20 cellular contexts compared by ENCODE assay signal in genomic region chr14:71071042-71071441, GRCh38.
"Had no signal": no experiment of that assay in that cellular context is flagged by ENCODE, and none has a peak within 500 bp of the region (broad histone marks: within the 10 kb centered on the region; RNA-seq: fewer than 3 reads in every experiment).

No MANE protein-coding gene starts in this region.

- H3K27ac Mint-ChIP-seq: activated B cell treated with CpG ODN at 0.5 μM for 24 hours; stimulated activated memory B cell treated with anti-CD40 and anti-IgM and Interleukin-4, amounts not matched to agents 10 μg/mL and 1 μg/mL and 100 μg/mL, for 72 hours had no signal

- H3K27ac ChIP-seq: ascending aorta, esophagus squamous epithelium, parathyroid adenoma, sigmoid colon, testis, upper lobe of right lung had no signal

- H3K9me3 ChIP-seq: ascending aorta, esophagus squamous epithelium, mucosa of descending colon, sigmoid colon, testis, upper lobe of right lung had no signal

- H3K4me1 ChIP-seq: ascending aorta, esophagus squamous epithelium, parathyroid adenoma, sigmoid colon, testis had no signal

- H3K27me3 Mint-ChIP-seq: activated B cell treated with CpG ODN at 0.5 μM for 24 hours; naive B cell; stimulated activated memory B cell treated with anti-CD40 and anti-IgM and Interleukin-4, amounts not matched to agents 10 μg/mL and 1 μg/mL and 100 μg/mL, for 72 hours had no signal

- H3K4me3 ChIP-seq: ascending aorta, esophagus squamous epithelium, mucosa of descending colon, sigmoid colon, testis, upper lobe of right lung had no signal

- H3K9ac ChIP-seq: parathyroid adenoma had no signal

- DNase-seq: activated B cell treated with CpG ODN at 0.5 μM for 24 hours; activated CD4-positive, alpha-beta T cell treated with anti-CD3 and anti-CD28 coated beads for 4 hours; activated naive CD4-positive, alpha-beta T cell treated with Interleukin-2 at 50 U/mL for 16 hours; activated T-cell treated with anti-CD3 and anti-CD28 coated beads for 4 hours; cerebellar nuclear complex; effector CD8-positive, alpha-beta T cell; esophagus squamous epithelium; mesenchymal stem cell; mucosa of descending colon; naive B cell; sigmoid colon; stimulated activated CD4-positive, alpha-beta T cell treated with anti-CD3 and anti-CD28 coated beads, Interleukin-4, amount 100 ng/mL, for 24 hours; T-helper 1 cell; T-helper 9 cell; testis; upper lobe of right lung had no signal

- H3K4me3 Mint-ChIP-seq: activated B cell treated with CpG ODN at 0.5 μM for 24 hours; naive B cell; stimulated activated memory B cell treated with anti-CD40 and anti-IgM and Interleukin-4, amounts not matched to agents 10 μg/mL and 1 μg/mL and 100 μg/mL, for 72 hours had no signal

- H3K9me3 Mint-ChIP-seq: activated B cell treated with CpG ODN at 0.5 μM for 24 hours; activated T-helper 2 cell treated with anti-CD3 and anti-CD28 coated beads, Interferon-gamma antibody, Interleukin-2, Interleukin-4, amounts not matched to agents 10 μg/mL and 5 μg/mL and 100 μg/mL, durations not matched to agents 14 hours and 24 hours and 36 hours; stimulated activated memory B cell treated with anti-CD40 and anti-IgM and Interleukin-4, amounts not matched to agents 10 μg/mL and 1 μg/mL and 100 μg/mL, for 72 hours had no signal

- H3K4me1 Mint-ChIP-seq: stimulated activated memory B cell treated with anti-CD40 and anti-IgM and Interleukin-4, amounts not matched to agents 10 μg/mL and 1 μg/mL and 100 μg/mL, for 72 hours had no signal

- H3K79me2 ChIP-seq: parathyroid adenoma had no signal

- H3K27me3 ChIP-seq: ascending aorta, esophagus squamous epithelium, sigmoid colon, testis, upper lobe of right lung had no signal

- H2AFZ ChIP-seq: parathyroid adenoma had no signal
